Comparison of ENCODE assay signal across 8 cellular contexts in genomic region chr1:161159915-161160248, GRCh38. TPM values are rescaled to one million over a fixed set of nuclear protein-coding genes. Genes with fewer than 3 reads are reported as not detected.
DNase-seq lines count a peak whose midpoint lies in the region; ATAC-seq and TF ChIP-seq lines count a peak whose summit lies in the region.

No MANE protein-coding gene starts in this region.

- TF ChIP-seq POLR2A in vagina (IDR thresholded peaks at IDR 0.05) = no peak

- ATAC-seq in left cardiac atrium (no peak), left ventricle myocardium superior (no peak)

- TF ChIP-seq CTCF in brain microvascular endothelial cell (IDR thresholded peaks at IDR 0.05; ENCODE audit: low read depth, low read length, missing control alignments) (no peak), vagina (IDR thresholded peaks at IDR 0.05) (no peak)

- H3K27ac ChIP-seq in brain microvascular endothelial cell (peak overlapping the region; percentile 85), mesodermal cell (ENCODE audit: low read depth, low read length, severe bottlenecking) (no peak overlapping the region), vagina (peak overlapping the region; percentile 90)

- H3K4me3 ChIP-seq in brain microvascular endothelial cell (ENCODE audit: low read depth, low read length) (peak overlapping the region; percentile 91), mesodermal cell (ENCODE audit: extremely low read depth, insufficient read depth, low read length, poor library complexity, severe bottlenecking) (peak overlapping the region; percentile 82), vagina (peak overlapping the region; percentile 89 to 98)

- 0 to 20% methylated on average over 1 to 7 of the region's 11 CpGs for WGBS in mesodermal cell (ENCODE audit: insufficient coverage in 2 of 2), 2 experiments

- H3K27me3 ChIP-seq in brain microvascular endothelial cell (replicated peaks) = no peaks in the 10 kb centered on the region
- no peaks in the 10 kb centered on the region for H3K27me3 ChIP-seq in vagina

- intact Hi-C loops in left cardiac atrium (cut with DNase I) (no loop called here), left ventricle myocardium superior (cut with micrococcal nuclease) (no loop called here), vagina (cut with DNase I) (no loop called here)

- in situ Hi-C loops in brain microvascular endothelial cell (cut with HindIII; ENCODE audit: low pct_ligation_motif_present, low sequenced_read_pairs) = no loop called here

- no peaks in the 10 kb centered on the region for H3K9me3 ChIP-seq in mesodermal cell (ENCODE audit: control insufficient read depth, low read length)
- no peaks in the 10 kb centered on the region for H3K9me3 ChIP-seq in vagina

- DNase-seq in left cardiac atrium (peak; percentile 13), left ventricle myocardium superior (no peak), brain microvascular endothelial cell (no peak), vagina (ENCODE audit: extremely low spot score in 2 of 2) (no peak), AG20443 (ENCODE audit: low spot score) (no peak), NCI-H2171 treated with DMSO at 0.1 percent for 48 hours (lab: John Stamatoyannopoulos, UW) (no peak), OCI-M1 (lab: John Stamatoyannopoulos, UW) (no peak)

- H3K4me1 ChIP-seq in mesodermal cell (ENCODE audit: control insufficient read depth, insufficient read depth, low read length, poor library complexity, severe bottlenecking) = peaks cover 4% of the 10 kb centered on the region
- peaks cover 43% of the 10 kb centered on the region for H3K4me1 ChIP-seq in vagina

- H3K36me3 ChIP-seq in brain microvascular endothelial cell (replicated peaks) (peaks cover 5% of the 10 kb centered on the region), mesodermal cell (ENCODE audit: control insufficient read depth, insufficient read depth, low read length) (peaks cover 62% of the 10 kb centered on the region), vagina (peaks cover 0 to 32% of the 10 kb centered on the region in 2 donors)

RNA-seq across cellular contexts. Expression of gene USP21, which starts 0.6 kb away (rescaled TPM):
- 10 to 100 TPM; 13.4 to 20.8 TPM for total RNA-seq in left cardiac atrium
- total RNA-seq in left ventricle myocardium superior = 22.9 TPM
- 32.7 TPM for polyA plus RNA-seq in mesodermal cell (2013, experiment 1 of 2)
- 29.0 TPM for polyA plus RNA-seq in mesodermal cell (2013, experiment 2 of 2)
- 19.4 TPM for total RNA-seq in vagina

RNA-seq across cellular contexts. Expression of gene UFC1, which starts 6.1 kb away (rescaled TPM):
- total RNA-seq in left cardiac atrium = 10 to 100 TPM; 77.7 to 83.8 TPM
- 78.0 TPM for total RNA-seq in left ventricle myocardium superior
- 81.7 TPM for polyA plus RNA-seq in mesodermal cell (2013, experiment 1 of 2)
- 88.0 TPM for polyA plus RNA-seq in mesodermal cell (2013, experiment 2 of 2)
- 61.1 TPM for total RNA-seq in vagina

RNA-seq across cellular contexts. Expression of gene PPOX, which starts 6.3 kb away (rescaled TPM):
- total RNA-seq in left cardiac atrium (10 to 100 TPM; 12.7 to 16.3 TPM), left ventricle myocardium superior (10.7 TPM), vagina (16.7 TPM)
- polyA plus RNA-seq in mesodermal cell (2013, experiment 1 of 2) = 31.7 TPM
- 20.6 TPM for polyA plus RNA-seq in mesodermal cell (2013, experiment 2 of 2)

RNA-seq across cellular contexts. Expression of gene B4GALT3, which starts 17.4 kb away (rescaled TPM):
- 10 to 100 TPM; 19.7 to 25.2 TPM for total RNA-seq in left cardiac atrium
- total RNA-seq in left ventricle myocardium superior = 23.6 TPM
- 46.1 TPM for polyA plus RNA-seq in mesodermal cell (2013, experiment 1 of 2)
- 41.4 TPM for polyA plus RNA-seq in mesodermal cell (2013, experiment 2 of 2)
- total RNA-seq in vagina = 16.2 TPM

RNA-seq across cellular contexts. Expression of gene DEDD, which starts 27.4 kb away (rescaled TPM):
- total RNA-seq in left cardiac atrium = 10 to 100 TPM; 26.1 to 30.2 TPM
- 29.3 TPM for total RNA-seq in left ventricle myocardium superior
- 35.7 TPM for polyA plus RNA-seq in mesodermal cell (2013, experiment 1 of 2)
- polyA plus RNA-seq in mesodermal cell (2013, experiment 2 of 2) = 30.6 TPM
- total RNA-seq in vagina = 42.0 TPM
